ENCODE assay signal across 8 cellular contexts in genomic region chr12:96195845-96196451, GRCh38. TPM values are rescaled to one million over a fixed set of nuclear protein-coding genes. Genes with fewer than 3 reads are reported as not detected.
DNase-seq lines count a peak whose midpoint lies in the region; ATAC-seq and TF ChIP-seq lines count a peak whose summit lies in the region.

No MANE protein-coding gene starts in this region.

- TF ChIP-seq POLR2A in gastrocnemius medialis (IDR thresholded peaks at IDR 0.05) = no peak

- ATAC-seq in heart right ventricle (peak in 7 of 8 donors; percentile 37 to 71 (median 52)), gastrocnemius medialis (no peak), HG02588 (IDR thresholded peaks at IDR 0.05; ENCODE audit: unreplicated experiment) (no peak), GM18861 (IDR thresholded peaks at IDR 0.05; ENCODE audit: unreplicated experiment) (no peak), sciatic nerve (no peak)

- peak overlapping the region; percentile 98 for H3K4me3 ChIP-seq in GM08714 (ENCODE audit: low read length)
- H3K4me3 ChIP-seq in heart right ventricle = peak overlapping the region; percentile 60 to 93 (median 83)
- H3K4me3 ChIP-seq in gastrocnemius medialis = peak overlapping the region; percentile 53 to 75 (median 61)

- in situ Hi-C loops in gastrocnemius medialis (cut with MboI; ENCODE audit: low sequenced_read_pairs in 4 of 4) = no loop called here

- peak overlapping the region; percentile 37 to 96 (median 88) for H3K27ac ChIP-seq in heart right ventricle
- H3K27ac ChIP-seq in gastrocnemius medialis = peak overlapping the region; percentile 45 to 67 (median 66)

- intact Hi-C loops in heart right ventricle (cut with DNase I) = loop anchor here in 1 of 10 donors (2.0 kb wide), 1 partner anchor 17 kb away; no protein-coding TSS in a partner anchor
- intact Hi-C loops in gastrocnemius medialis (cut with DNase I; ENCODE audit: low total_unique reads) = no loop called here
- intact Hi-C loops in sciatic nerve (cut with DNase I) = no loop called here

- H3K27me3 ChIP-seq in heart right ventricle = no peaks in the 10 kb centered on the region
- peaks cover 2 to 16% (median 11%) of the 10 kb centered on the region in 3 donors for H3K27me3 ChIP-seq in gastrocnemius medialis

- WGBS in heart right ventricle, 2 donors = 16 to 23% methylated on average over 14 of the region's 14 CpGs

- no peak for TF ChIP-seq CTCF in heart right ventricle (IDR thresholded peaks at IDR 0.05)
- TF ChIP-seq CTCF in gastrocnemius medialis (IDR thresholded peaks at IDR 0.05 in 4 of 5, conservative IDR thresholded peaks at IDR 0.05 in 1 of 5) = no peak

- H3K36me3 ChIP-seq in heart right ventricle (no peaks in the 10 kb centered on the region), gastrocnemius medialis (no peaks in the 10 kb centered on the region)

- peaks cover 3 to 63% (median 28%) of the 10 kb centered on the region in 9 donors for H3K4me1 ChIP-seq in heart right ventricle
- H3K4me1 ChIP-seq in gastrocnemius medialis = no peaks in the 10 kb centered on the region

- H3K9me3 ChIP-seq in heart right ventricle (no peaks in the 10 kb centered on the region), gastrocnemius medialis (no peaks in the 10 kb centered on the region)

- DNase-seq in OCI-M1 (lab: John Stamatoyannopoulos, UW) (peak; percentile 25), heart right ventricle (peak in 1 of 2 donors; percentile 27), gastrocnemius medialis (no peak), sciatic nerve (ENCODE audit: low spot score) (no peak)
- peak; percentile 56 for DNase-seq in activated naive CD4-positive, alpha-beta T cell treated with anti-CD3 and anti-CD28 coated beads, Interleukin-2, amount 50 U/mL, for 16 hours

RNA-seq across cellular contexts. Expression of gene ELK3, which starts 1.8 kb away (rescaled TPM):
- total RNA-seq in heart right ventricle = 10 to 100 TPM; 11.7 to 33.0 (median 22.3) TPM
- 10 to 100 TPM in 1 of 2 donors, 1 to 10 TPM in 1; 6.6 to 14.8 TPM for polyA plus RNA-seq in heart right ventricle
- total RNA-seq in gastrocnemius medialis = 1 to 10 TPM; 3.7 to 6.6 (median 4.9) TPM
- 30.2 TPM for total RNA-seq in sciatic nerve

Comparison
In these comparisons a context has a peak if more than half of its experiments do, and no peak if none do; other contexts are left out.
1. DNase-seq: peak in OCI-M1 (single experiment) and activated naive CD4-positive, alpha-beta T cell treated with anti-CD3 and anti-CD28 coated beads, Interleukin-2, amount 50 U/mL, for 16 hours (single experiment); none in gastrocnemius medialis (0 of 2) and sciatic nerve (single experiment).
2. ATAC-seq: peak in heart right ventricle (7 of 8); none in gastrocnemius medialis (0 of 2), HG02588 (single experiment), GM18861 (single experiment) and sciatic nerve (single experiment).
3. Peak in every context shown above with its lines, with median percentiles within 50 percentile points of each other: H3K4me3 ChIP-seq.